Comparison of ENCODE assay signal across 14 cellular contexts in genomic region chr11:12799373-12799835, GRCh38.
A peak's percentile ranks its signal among the peaks of the same experiment; 100 is the strongest.
DNase-seq lines count a peak whose midpoint lies in the region; ATAC-seq and TF ChIP-seq lines count a peak whose summit lies in the region.
"Had no signal": no experiment of that assay in that cellular context is flagged by ENCODE, and none has a peak within 500 bp of the region (broad histone marks: within the 10 kb centered on the region; RNA-seq: fewer than 3 reads in every experiment).

No MANE protein-coding gene starts in this region.

- 42% methylated on average over 4 of the region's 4 CpGs for WGBS in suprapubic skin

- H3K27me3 ChIP-seq in RWPE2 (ENCODE audit: insufficient read depth, poor library complexity, severe bottlenecking) (no peaks in the 10 kb centered on the region), lower lobe of right lung (ENCODE audit: low read depth) (no peaks in the 10 kb centered on the region), suprapubic skin (no peaks in the 10 kb centered on the region)

- H3K36me3 ChIP-seq in RWPE2 (ENCODE audit: low read depth) (peaks cover 6% of the 10 kb centered on the region; the same call in 1 of the 2 replicates), lower lobe of right lung (peaks cover 4% of the 10 kb centered on the region), suprapubic skin (peaks cover 5% of the 10 kb centered on the region)
- H3K36me3 ChIP-seq: prostate gland had no signal

- ATAC-seq in RWPE2 (ENCODE audit: low read depth): no peak
- ATAC-seq in lower lobe of right lung: no peak
- no peak for ATAC-seq in HG02678 (IDR thresholded peaks at IDR 0.05; ENCODE audit: unreplicated experiment)

- no peak for TF ChIP-seq EP300 in suprapubic skin (IDR thresholded peaks at IDR 0.05)

- H3K27ac ChIP-seq in RWPE2 (ENCODE audit: poor library complexity, severe bottlenecking) (peak overlapping the region; percentile 94), lower lobe of right lung (peak overlapping the region; percentile 20), suprapubic skin (peak overlapping the region; percentile 1)

- intact Hi-C loops in lower lobe of right lung (cut with DNase I): no loop called here

- H3K4me3 ChIP-seq in RWPE2 (ENCODE audit: severe bottlenecking): no peak overlapping the region
- H3K4me3 ChIP-seq in lower lobe of right lung: no peak overlapping the region
- H3K4me3 ChIP-seq in suprapubic skin: no peak overlapping the region
- H3K4me3 ChIP-seq: prostate gland had no signal

- DNase-seq in NCI-H2196 treated with DMSO at 0.1 percent for 48 hours (lab: John Stamatoyannopoulos, UW; ENCODE audit: unreplicated experiment) (peak; percentile 40), NCI-H2196 (lab: John Stamatoyannopoulos, UW; ENCODE audit: unreplicated experiment) (no peak), RWPE2 (ENCODE audit: low spot score) (no peak), lower lobe of right lung (no peak), suprapubic skin (ENCODE audit: low spot score in 2 of 2) (no peak), epidermal melanocyte (ENCODE audit: insufficient read length, low spot score) (no peak), medulla oblongata (ENCODE audit: extremely low spot score) (no peak)
- DNase-seq: activated CD4-positive, alpha-beta T cell treated with anti-CD3 and anti-CD28 coated beads for 4 hours; activated effector memory CD4-positive, alpha-beta T cell treated with anti-CD3 and anti-CD28 coated beads, Interleukin-2, amount 50 U/mL, for 16 hours; cerebellar nuclear complex; DND-41; left cardiac atrium had no signal

- TF ChIP-seq CTCF in RWPE2 (IDR thresholded peaks at IDR 0.05; ENCODE audit: poor library complexity, severe bottlenecking) (no peak), lower lobe of right lung (IDR thresholded peaks at IDR 0.05) (no peak), suprapubic skin (IDR thresholded peaks at IDR 0.05) (no peak)

- peaks cover 61% of the 10 kb centered on the region for H3K4me1 ChIP-seq in RWPE2 (ENCODE audit: insufficient read depth, poor library complexity, severe bottlenecking)
- peaks cover 46% of the 10 kb centered on the region for H3K4me1 ChIP-seq in lower lobe of right lung
- peaks cover 59% of the 10 kb centered on the region for H3K4me1 ChIP-seq in suprapubic skin

- H3K9me3 ChIP-seq in RWPE2 (ENCODE audit: severe bottlenecking): no peaks in the 10 kb centered on the region
- H3K9me3 ChIP-seq in lower lobe of right lung: no peaks in the 10 kb centered on the region
- H3K9me3 ChIP-seq in suprapubic skin: no peaks in the 10 kb centered on the region
- H3K9me3 ChIP-seq: prostate gland had no signal

- no peak for TF ChIP-seq POLR2A in suprapubic skin (IDR thresholded peaks at IDR 0.05)

Comparison
In these comparisons a context has a peak if more than half of its experiments do, and no peak if none do; other contexts are left out.
1. H3K27ac ChIP-seq: peak in every context shown above with its lines; median percentile 94 in RWPE2; 20 in lower lobe of right lung; 1 in suprapubic skin.